ENCODE assay signal across 22 cellular contexts in genomic region chr11:41289408-41289807, GRCh38.
A peak's percentile ranks its signal among the peaks of the same experiment; 100 is the strongest.
DNase-seq lines count a peak whose midpoint lies in the region; ATAC-seq and TF ChIP-seq lines count a peak whose summit lies in the region.
"Had no signal": no experiment of that assay in that cellular context is flagged by ENCODE, and none has a peak within 500 bp of the region (broad histone marks: within the 10 kb centered on the region; RNA-seq: fewer than 3 reads in every experiment).

No MANE protein-coding gene starts in this region.

- no peaks in the 10 kb centered on the region for H3K27me3 ChIP-seq in H9 (ENCODE audit: insufficient read depth, low read length)

- no peak overlapping the region for H2BK120ac ChIP-seq in H9 (ENCODE audit: low read depth, low read length, poor library complexity, severe bottlenecking)

- no CpG with 5 or more reads among the region's 3 CpGs for WGBS in H9 (ENCODE audit: extremely low coverage, insufficient read length, low lambda C conversion rate)

- H3K23ac ChIP-seq in H9 (ENCODE audit: insufficient read length, low read depth, low read length): no peak overlapping the region

- no peaks in the 10 kb centered on the region for H3K79me2 ChIP-seq in H9 (ENCODE audit: insufficient read depth, low read length)
- H3K79me2 ChIP-seq: parathyroid adenoma had no signal

- no peak overlapping the region for H4K91ac ChIP-seq in H9 (ENCODE audit: insufficient read length, low read depth, low read length)

- no peak overlapping the region for H4K8ac ChIP-seq in H9 (replicated peaks; ENCODE audit: insufficient read length, low read depth, low read length)

- H2BK15ac ChIP-seq in H9 (ENCODE audit: low read depth, low read length): no peak overlapping the region

- H3K9me3 ChIP-seq in H9 (ENCODE audit: control insufficient read depth, low read depth, low read length): no peaks in the 10 kb centered on the region
- H3K9me3 ChIP-seq: thoracic aorta had no signal

- no peak overlapping the region for H3K4me2 ChIP-seq in H9 (ENCODE audit: insufficient read depth, insufficient read length, low read length)

- H3K27ac ChIP-seq in H9 (ENCODE audit: insufficient read length, low read depth, low read length): no peak overlapping the region
- H3K27ac ChIP-seq: epithelial cell of prostate, parathyroid adenoma, thoracic aorta had no signal

- H3K18ac ChIP-seq in H9 (ENCODE audit: insufficient read length, low read depth, low read length): no peak overlapping the region

- no peak overlapping the region for H2AFZ ChIP-seq in H9 (ENCODE audit: low read length)
- H2AFZ ChIP-seq: parathyroid adenoma had no signal

- H3K4me3 Mint-ChIP-seq in H9: no peak overlapping the region
- H3K4me3 Mint-ChIP-seq in naive thymus-derived CD8-positive, alpha-beta T cell: no peak overlapping the region
- H3K4me3 Mint-ChIP-seq: activated naive CD4-positive, alpha-beta T cell treated with anti-CD3 and anti-CD28 coated beads, Interleukin-2, amount 50 U/mL, for 24 hours; brain had no signal

- no peak overlapping the region for H2BK5ac ChIP-seq in H9 (ENCODE audit: insufficient read length, low read length)

- no peaks in the 10 kb centered on the region for H3K4me1 ChIP-seq in H9 (ENCODE audit: insufficient read depth, low read length)
- H3K4me1 ChIP-seq: parathyroid adenoma had no signal

- H3K4ac ChIP-seq in H9 (ENCODE audit: low read depth, low read length): no peak overlapping the region

- no peaks in the 10 kb centered on the region for H4K20me1 ChIP-seq in H9 (ENCODE audit: control insufficient read depth, insufficient read depth, insufficient read length)

- peaks cover 0 to 2% of the 10 kb centered on the region in 2 experiments; a peak in 1 of 4 replicates for H3K4me1 Mint-ChIP-seq in H9
- H3K4me1 Mint-ChIP-seq in naive thymus-derived CD8-positive, alpha-beta T cell: no peaks in the 10 kb centered on the region
- H3K4me1 Mint-ChIP-seq: activated naive CD4-positive, alpha-beta T cell treated with anti-CD3 and anti-CD28 coated beads, Interleukin-2, amount 50 U/mL, for 24 hours had no signal

- no peak overlapping the region for H3K9ac ChIP-seq in H9 (ENCODE audit: extremely low read depth, insufficient read length, low read length)
- H3K9ac ChIP-seq: parathyroid adenoma had no signal

- H3K27ac Mint-ChIP-seq in H9: peak overlapping the region in 1 of 3 experiments; percentile 3; a peak in 2 of 7 replicates
- H3K27ac Mint-ChIP-seq in naive thymus-derived CD8-positive, alpha-beta T cell: no peak overlapping the region
- H3K27ac Mint-ChIP-seq: activated naive CD4-positive, alpha-beta T cell treated with anti-CD3 and anti-CD28 coated beads, Interleukin-2, amount 50 U/mL, for 24 hours; brain had no signal

- no peaks in the 10 kb centered on the region for H3K27me3 Mint-ChIP-seq in H9 (ENCODE audit: low read depth)
- H3K27me3 Mint-ChIP-seq in naive thymus-derived CD8-positive, alpha-beta T cell: no peaks in the 10 kb centered on the region
- H3K27me3 Mint-ChIP-seq: activated naive CD4-positive, alpha-beta T cell treated with anti-CD3 and anti-CD28 coated beads, Interleukin-2, amount 50 U/mL, for 24 hours; brain had no signal

- no peak overlapping the region for H2BK20ac ChIP-seq in H9 (ENCODE audit: low read depth, low read length, poor library complexity, severe bottlenecking)

- H2BK12ac ChIP-seq in H9 (ENCODE audit: insufficient read length, low read depth, low read length): no peak overlapping the region

- H3K14ac ChIP-seq in H9 (ENCODE audit: insufficient read depth, low read length): no peak overlapping the region

- H2AK5ac ChIP-seq in H9 (ENCODE audit: insufficient read length, low read length): no peak overlapping the region

- H3K23me2 ChIP-seq in H9 (ENCODE audit: insufficient read length, low read depth, low read length, poor library complexity, severe bottlenecking): no peaks in the 10 kb centered on the region

- DNase-seq in H9 (no peak), left lobe of liver (ENCODE audit: low spot score) (no peak), G401 (ENCODE audit: low spot score) (no peak), SW480 (ENCODE audit: low spot score) (no peak)
- no peak for DNase-seq in naive thymus-derived CD8-positive, alpha-beta T cell
- DNase-seq: activated CD4-positive, alpha-beta T cell treated with anti-CD3 and anti-CD28 coated beads for 4 hours; cortex of kidney; GDM1; left ventricle myocardium superior; NCI-H187; NCI-H446; PC-3; small intestine; T1000 had no signal

- POLR2A ChIA-PET in naive thymus-derived CD8-positive, alpha-beta T cell (lab: Charles Lee): no interaction called here

- H4K5ac ChIP-seq in H9 (ENCODE audit: insufficient read length, low read depth, low read length): no peak overlapping the region

- 0 out of 3 replicates have a peak, but pooled peaks have one; percentile 18 for TF ChIP-seq CTCF in H9 (conservative IDR thresholded peaks at IDR 0.05)

- H3K36me3 Mint-ChIP-seq in H9 (ENCODE audit: insufficient read depth in 1 of 3, low read depth in 3 of 3): no peaks in the 10 kb centered on the region
- no peaks in the 10 kb centered on the region for H3K36me3 Mint-ChIP-seq in naive thymus-derived CD8-positive, alpha-beta T cell
- H3K36me3 Mint-ChIP-seq: activated naive CD4-positive, alpha-beta T cell treated with anti-CD3 and anti-CD28 coated beads, Interleukin-2, amount 50 U/mL, for 24 hours; brain had no signal

- ATAC-seq in GM18867 (IDR thresholded peaks at IDR 0.05; ENCODE audit: unreplicated experiment): peak; percentile 98
- peak; percentile 69 for ATAC-seq in HG03565 (IDR thresholded peaks at IDR 0.05; ENCODE audit: unreplicated experiment)
- peak; percentile 76 for ATAC-seq in left lobe of liver
- ATAC-seq in naive thymus-derived CD8-positive, alpha-beta T cell: no peak
- no peak for ATAC-seq in GM18858 (IDR thresholded peaks at IDR 0.05; ENCODE audit: unreplicated experiment)
- ATAC-seq: left ventricle myocardium superior, PC-3 had no signal

- in situ Hi-C loops in G401 (cut with HindIII; ENCODE audit: low sequenced_read_pairs): no loop called here

- H3K56ac ChIP-seq in H9 (ENCODE audit: insufficient read length, low read depth, low read length): no peak overlapping the region

- H3K9me3 Mint-ChIP-seq in H9: no peaks in the 10 kb centered on the region
- peaks cover 0 to 15% (median 3%) of the 10 kb centered on the region in 9 donors for H3K9me3 Mint-ChIP-seq in naive thymus-derived CD8-positive, alpha-beta T cell
- H3K9me3 Mint-ChIP-seq: activated naive CD4-positive, alpha-beta T cell treated with anti-CD3 and anti-CD28 coated beads, Interleukin-2, amount 50 U/mL, for 24 hours; brain had no signal

- H3K79me1 ChIP-seq in H9 (ENCODE audit: insufficient read depth, low read depth, low read length, poor library complexity, severe bottlenecking): no peaks in the 10 kb centered on the region

- no peak overlapping the region for H3T11ph ChIP-seq in H9 (ENCODE audit: low read length)

Comparison
In these comparisons a context has a peak if more than half of its experiments do, and no peak if none do; other contexts are left out.
1. ATAC-seq: peak in GM18867 (single experiment), HG03565 (single experiment) and left lobe of liver (single experiment); none in naive thymus-derived CD8-positive, alpha-beta T cell (0 of 2) and GM18858 (single experiment).